In the genomic region with DNA sequence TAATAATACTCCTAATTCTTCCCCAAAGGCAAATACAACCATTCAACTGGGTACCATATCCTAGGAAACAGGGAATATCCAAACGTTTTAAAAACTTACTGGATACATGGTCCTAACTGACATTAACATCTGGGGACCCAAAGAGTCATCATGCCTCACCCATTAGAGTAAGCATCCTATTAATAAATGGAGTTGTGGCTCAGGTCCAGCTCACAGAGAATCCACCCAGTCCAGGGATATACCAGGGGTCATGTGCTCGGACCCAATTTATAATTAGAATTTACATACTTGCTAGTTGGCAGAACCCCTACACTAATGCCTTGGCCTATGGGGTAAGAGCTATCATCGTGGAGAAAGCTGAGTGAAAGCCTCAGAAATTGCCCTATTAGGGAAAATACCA, we compare ENCODE assay signal across 3 cellular contexts.
"Had no signal": no experiment of that assay in that cellular context is flagged by ENCODE, and none has a peak within 500 bp of the region (broad histone marks: within the 10 kb centered on the region; RNA-seq: fewer than 3 reads in every experiment).

No MANE protein-coding gene starts in this region.

- DNase-seq: GDM1, GF-D8 had no signal

- H3K4me3 ChIP-seq: GM12878 had no signal
